8 cellular contexts compared by ENCODE assay signal in the genomic region with DNA sequence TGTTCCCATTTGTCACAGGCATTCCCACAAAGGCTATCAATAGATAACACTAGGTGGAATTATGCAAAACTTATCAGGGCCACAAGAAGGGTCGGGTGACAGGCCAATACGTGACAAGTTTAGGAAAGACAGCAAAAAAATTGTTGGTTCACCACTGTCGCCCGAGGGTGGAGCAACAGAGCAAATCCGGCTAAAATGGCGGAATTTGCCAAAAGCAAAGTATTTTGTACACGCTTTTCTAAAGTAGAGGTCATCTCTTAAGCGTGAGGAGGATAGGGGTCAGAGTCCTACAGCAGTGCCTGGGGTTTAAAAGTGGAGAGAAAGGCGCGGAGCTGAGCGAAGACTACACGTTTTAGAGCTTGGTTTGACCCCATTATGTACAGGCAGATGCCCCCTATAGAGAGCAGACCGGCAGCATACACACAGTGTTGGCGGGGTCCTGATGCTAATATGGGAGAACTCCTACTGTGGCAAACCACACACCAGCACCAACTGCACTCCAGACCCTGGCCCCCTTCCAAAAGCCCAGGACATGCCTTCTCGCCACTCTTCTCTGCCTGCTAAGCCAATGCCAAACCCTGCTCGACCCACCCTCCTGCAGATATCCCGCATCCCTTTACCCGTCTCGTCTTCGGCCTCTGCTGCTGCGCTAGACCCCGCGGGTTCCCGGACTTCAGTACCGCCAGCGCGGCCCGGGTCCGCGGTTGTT. TPM values are rescaled to one million over a fixed set of nuclear protein-coding genes. Genes with fewer than 3 reads are reported as not detected.
DNase-seq lines count a peak whose midpoint lies in the region; ATAC-seq and TF ChIP-seq lines count a peak whose summit lies in the region.

No MANE protein-coding gene starts in this region.

- H3K9ac ChIP-seq in MM.1S (ENCODE audit: low read length) = peak overlapping the region; percentile 90

- peak overlapping the region; percentile 87 for H3K4me3 Mint-ChIP-seq in activated B cell treated with CpG ODN at 0.5 μM for 24 hours

- peak; percentile 37 for ATAC-seq in HG02623 (IDR thresholded peaks at IDR 0.05; ENCODE audit: unreplicated experiment)
- no peak for ATAC-seq in activated B cell treated with CpG ODN at 0.5 μM for 24 hours (ENCODE audit: low read depth)

- peak overlapping the region; percentile 77; the same call in 1 of the 2 replicates for H3K27ac ChIP-seq in MM.1S (ENCODE audit: low read length)
- peak overlapping the region; percentile 57 for H3K27ac ChIP-seq in neutrophil

- H3K4me3 ChIP-seq in MM.1S (ENCODE audit: low read length) = peak overlapping the region; percentile 90
- H3K4me3 ChIP-seq in neutrophil (ENCODE audit: low read depth in 1 of 2, low read length in 1 of 2) = peak overlapping the region; percentile 71 to 75

- CTCF ChIA-PET in activated B cell treated with CpG ODN at 0.5 μM for 24 hours (lab: Charles Lee) = no interaction called here

- POLR2A ChIA-PET in activated B cell treated with CpG ODN at 0.5 μM for 24 hours (lab: Charles Lee) = no interaction called here

- intact Hi-C loops in activated B cell treated with CpG ODN at 0.5 μM for 24 hours (cut with micrococcal nuclease) = loop anchor here (1.0 to 5.0 kb wide), 2 partner anchors 22 to 1099 kb away; partner anchors contain the start of genes EXOSC9 and NUDT6

- no peak overlapping the region for H3K27ac Mint-ChIP-seq in activated B cell treated with CpG ODN at 0.5 μM for 24 hours

- no peaks in the 10 kb centered on the region for H3K9me2 ChIP-seq in MM.1S (replicated peaks; ENCODE audit: insufficient read depth, low read length)

- peaks cover 17% of the 10 kb centered on the region for H3K4me1 Mint-ChIP-seq in activated B cell treated with CpG ODN at 0.5 μM for 24 hours

- peaks cover 6% of the 10 kb centered on the region for H3K36me3 Mint-ChIP-seq in activated B cell treated with CpG ODN at 0.5 μM for 24 hours (ENCODE audit: low read depth)

- H3K27me3 ChIP-seq in MM.1S (replicated peaks; ENCODE audit: insufficient read depth, low read length) (no peaks in the 10 kb centered on the region), neutrophil (no peaks in the 10 kb centered on the region)

- peaks cover 9% of the 10 kb centered on the region for H3K4me1 ChIP-seq in MM.1S (ENCODE audit: low read length)
- peaks cover 24 to 26% of the 10 kb centered on the region in 2 experiments for H3K4me1 ChIP-seq in neutrophil (ENCODE audit: control insufficient read depth in 1 of 2, insufficient read depth in 1 of 2, low read depth in 1 of 2, low read length in 1 of 2)

- H3F3A ChIP-seq in MM.1S (ENCODE audit: insufficient read depth, low read length) = 0 out of 2 replicates have a peak, but pooled peaks cover 6% of the 10 kb centered on the region

- no peaks in the 10 kb centered on the region for H3K27me3 Mint-ChIP-seq in activated B cell treated with CpG ODN at 0.5 μM for 24 hours

- TF ChIP-seq CTCF in GM12873 (IDR thresholded peaks at IDR 0.05; ENCODE audit: insufficient read depth, low read depth, low read length, missing control alignments) (peak; percentile 21), MM.1S (IDR thresholded peaks at IDR 0.05; ENCODE audit: low read length) (peak; percentile 36), activated B cell treated with CpG ODN at 0.5 μM for 24 hours (IDR thresholded peaks at IDR 0.05) (no peak), neutrophil (IDR thresholded peaks at IDR 0.05) (no peak)

- H3K9me3 Mint-ChIP-seq in activated B cell treated with CpG ODN at 0.5 μM for 24 hours = no peaks in the 10 kb centered on the region

- H2AFZ ChIP-seq in MM.1S (ENCODE audit: low read length) = peak overlapping the region; percentile 62

- H3K79me2 ChIP-seq in MM.1S (ENCODE audit: low read length) = peaks cover 55% of the 10 kb centered on the region

- DNase-seq in AML-193 (lab: John Stamatoyannopoulos, UW) = peak; percentile 38
- DNase-seq in MM.1S = peak; percentile 67
- no peak for DNase-seq in activated B cell treated with CpG ODN at 0.5 μM for 24 hours
- DNase-seq in fibroblast of peridontal ligament (ENCODE audit: extremely low read depth) = peak; percentile 25
- no peak for DNase-seq in HuH-7.5 (ENCODE audit: low spot score)

- H3K4me2 ChIP-seq in MM.1S (ENCODE audit: low read depth, low read length) = peak overlapping the region; percentile 93

- H3K36me3 ChIP-seq in MM.1S (replicated peaks; ENCODE audit: insufficient read depth, low read length) (peaks cover 17% of the 10 kb centered on the region; the same call in 1 of the 2 replicates), neutrophil (peaks cover 5% of the 10 kb centered on the region)

- H4K20me1 ChIP-seq in MM.1S (ENCODE audit: insufficient read depth, low read length) = no peaks in the 10 kb centered on the region

- H3K9me3 ChIP-seq in MM.1S (replicated peaks; ENCODE audit: insufficient read depth, low read length) = no peaks in the 10 kb centered on the region
- H3K9me3 ChIP-seq in neutrophil = no peaks in the 10 kb centered on the region

RNA-seq across cellular contexts. Expression of gene CCNA2, which starts 0.7 kb away (rescaled TPM):
- total RNA-seq in activated B cell treated with CpG ODN at 0.5 μM for 24 hours = 1.4 and 2.0 TPM in 2 replicates

RNA-seq across cellular contexts. Expression of gene EXOSC9, which starts 21.8 kb away (rescaled TPM):
- 37.5 and 39.1 TPM in 2 replicates for total RNA-seq in activated B cell treated with CpG ODN at 0.5 μM for 24 hours

RNA-seq across cellular contexts. Expression of gene BBS7, which starts 47.3 kb away (rescaled TPM):
- 7.5 and 9.4 TPM in 2 replicates for total RNA-seq in activated B cell treated with CpG ODN at 0.5 μM for 24 hours

RNA-seq across cellular contexts. Expression of gene SMIM43, which starts 58.0 kb away (rescaled TPM):
- total RNA-seq in activated B cell treated with CpG ODN at 0.5 μM for 24 hours = not detected in 2 replicates

Comparison
In these comparisons a context has a peak if more than half of its experiments do, and no peak if none do; other contexts are left out.
1. DNase-seq: peak in AML-193 (2 of 2), MM.1S (single experiment) and fibroblast of peridontal ligament (single experiment); none in activated B cell treated with CpG ODN at 0.5 μM for 24 hours (single experiment) and HuH-7.5 (single experiment).
2. CTCF ChIP-seq: peak in GM12873 (single experiment) and MM.1S (single experiment); none in activated B cell treated with CpG ODN at 0.5 μM for 24 hours (single experiment) and neutrophil (single experiment).